In the genomic region with DNA sequence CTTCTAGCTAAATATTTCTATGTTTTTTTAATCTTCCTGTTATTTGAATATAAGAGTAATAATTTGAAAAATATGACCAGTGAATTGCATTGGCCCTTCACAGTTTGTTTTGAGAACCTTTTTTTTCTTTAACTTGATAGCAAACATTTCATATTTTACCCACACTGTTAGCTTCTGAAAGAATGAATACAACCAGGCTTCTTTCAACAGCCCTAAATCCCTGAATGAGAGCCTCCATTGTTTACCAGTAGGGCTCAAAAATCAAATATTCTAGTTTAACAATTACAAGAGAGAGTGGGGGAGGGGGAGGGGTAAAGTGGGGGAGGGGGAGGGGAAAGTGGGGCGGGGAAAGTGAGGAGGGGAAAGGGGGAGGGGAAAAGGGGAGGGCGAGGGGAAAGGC, we compare ENCODE assay signal across 28 cellular contexts.
"Had no signal": no experiment of that assay in that cellular context is flagged by ENCODE, and none has a peak within 500 bp of the region (broad histone marks: within the 10 kb centered on the region; RNA-seq: fewer than 3 reads in every experiment).

No MANE protein-coding gene starts in this region.

- H3K4me1 ChIP-seq: esophagus squamous epithelium, left ventricle myocardium inferior, suprapubic skin had no signal

- H3K9me3 ChIP-seq: esophagus squamous epithelium, left ventricle myocardium inferior, suprapubic skin, tibial nerve had no signal

- H3K36me3 ChIP-seq: brain microvascular endothelial cell, esophagus squamous epithelium, left ventricle myocardium inferior, suprapubic skin, tibial nerve had no signal

- ATAC-seq: stimulated activated memory B cell treated with anti-CD40 and anti-IgM and Interleukin-4, amounts not matched to agents 10 μg/mL and 1 μg/mL and 100 μg/mL, for 72 hours; stimulated activated naive CD8-positive, alpha-beta T cell treated with anti-CD3 and anti-CD28 coated beads, Interleukin-15, amount 100 ng/mL, for 72 hours; T-helper 17 cell had no signal

- H3K4me3 ChIP-seq: esophagus squamous epithelium, left ventricle myocardium inferior, lung, smooth muscle cell, suprapubic skin, tibial nerve had no signal

- H3K27me3 ChIP-seq: brain microvascular endothelial cell, esophagus squamous epithelium, suprapubic skin, tibial nerve had no signal

- DNase-seq: activated CD4-positive, alpha-beta memory T cell treated with anti-CD3 and anti-CD28 coated beads, Interleukin-2, amount 10 ng/mL, durations not matched to agents 7 days and 5 days; activated CD4-positive, alpha-beta T cell treated with anti-CD3 and anti-CD28 coated beads for 1 hour; activated CD4-positive, alpha-beta T cell treated with anti-CD3 and anti-CD28 coated beads, Interleukin-2, amount 10 ng/mL, durations not matched to agents 7 days and 5 days; activated CD8-positive, alpha-beta memory T cell treated with anti-CD3 and anti-CD28 coated beads, Interleukin-2, amount 50 U/mL, for 48 hours; activated gamma-delta T cell; activated naive CD4-positive, alpha-beta T cell treated with anti-CD3 and anti-CD28 coated beads, Interleukin-2, amount 10 ng/mL, durations not matched to agents 7 days and 5 days; activated naive CD8-positive, alpha-beta T cell treated with anti-CD3 and anti-CD28 coated beads, Interleukin-2, amount 10 ng/mL, durations not matched to agents 7 days and 5 days; activated T-cell treated with anti-CD3 and anti-CD28 coated beads, Interleukin-2, amount 50 U/mL, for 24 hours; brain microvascular endothelial cell; central memory CD4-positive, alpha-beta T cell; dermis blood vessel endothelial cell; effector CD8-positive, alpha-beta T cell; esophagus squamous epithelium; glutamatergic neuron; islet precursor cell; left ventricle myocardium inferior; stimulated activated CD4-positive, alpha-beta T cell treated with anti-CD3 and anti-CD28 coated beads, Interleukin-1b, Interleukin-23, amount 100 ng/mL, for 48 hours; stimulated activated CD4-positive, alpha-beta T cell treated with anti-CD3 and anti-CD28 coated beads, Interleukin-4, amount 100 ng/mL, for 4 hours; stimulated activated CD8-positive, alpha-beta memory T cell treated with anti-CD3 and anti-CD28 coated beads, Interleukin-4, amount 100 ng/mL, for 48 hours; stimulated activated naive CD8-positive, alpha-beta T cell treated with anti-CD3 and anti-CD28 coated beads, Interleukin-15, amount 100 ng/mL, for 72 hours; T-helper 17 cell; T1000 had no signal

- H3K27ac ChIP-seq: brain microvascular endothelial cell, epithelial cell of prostate, esophagus squamous epithelium, left ventricle myocardium inferior, suprapubic skin had no signal
